Comparison of ENCODE assay signal across 9 cellular contexts in the genomic region with DNA sequence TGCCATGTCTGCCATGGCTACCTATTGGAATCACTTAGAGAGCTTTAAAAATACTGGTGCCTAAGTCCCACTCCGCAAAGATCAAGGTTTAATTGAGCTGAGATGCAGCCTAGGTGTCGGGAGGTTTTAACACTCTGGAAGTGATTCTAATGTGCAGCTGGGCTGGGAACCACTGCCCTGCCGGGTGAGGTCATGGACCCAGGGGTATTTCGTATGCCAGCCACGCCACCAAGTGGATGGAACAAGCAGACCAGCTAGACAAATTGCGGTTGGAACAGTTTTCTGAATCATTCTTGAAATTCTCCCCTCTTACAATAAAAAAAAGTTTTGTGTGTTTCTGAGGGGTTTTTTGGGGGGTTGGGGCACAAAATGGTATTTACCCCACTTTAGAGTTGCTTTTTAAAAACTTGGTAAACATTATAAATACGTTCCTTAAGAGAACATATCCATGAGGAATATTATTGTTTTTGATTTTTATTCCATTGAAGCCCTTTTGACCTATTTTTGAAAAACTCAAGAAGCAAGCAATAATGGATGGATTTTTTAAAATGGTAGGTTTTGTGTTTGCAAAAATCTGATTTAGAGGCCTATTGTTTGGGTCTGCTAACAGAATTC.
DNase-seq lines count a peak whose midpoint lies in the region; TF ChIP-seq lines count a peak whose summit lies in the region.
"Had no signal": no experiment of that assay in that cellular context is flagged by ENCODE, and none has a peak within 500 bp of the region (broad histone marks: within the 10 kb centered on the region; RNA-seq: fewer than 3 reads in every experiment).

No MANE protein-coding gene starts in this region.

- no peaks in the 10 kb centered on the region for H3K79me2 ChIP-seq in SK-N-SH (ENCODE audit: insufficient read depth)

- DNase-seq in NCI-H1436 (lab: John Stamatoyannopoulos, UW): peak; percentile 46
- DNase-seq in NCI-H1436 treated with DMSO at 0.1 percent for 48 hours (lab: John Stamatoyannopoulos, UW): no peak
- peak; percentile 80 for DNase-seq in H7
- DNase-seq in M059J (ENCODE audit: low read depth): peak; percentile 72
- DNase-seq in SK-N-SH: peak; percentile 66
- DNase-seq in astrocyte of the spinal cord (ENCODE audit: low read depth, low spot score): peak; percentile 49
- DNase-seq in iPS-NIHi11 (ENCODE audit: low spot score): peak; percentile 84
- DNase-seq in stimulated activated CD4-positive, alpha-beta T cell treated with anti-CD3 and anti-CD28 coated beads, Interleukin-2, amount 100 ng/mL, for 24 hours: peak; percentile 62 to 67

- no peaks in the 10 kb centered on the region for H3K9me3 ChIP-seq in SK-N-SH
- H3K9me3 ChIP-seq: BLaER1 had no signal

- H3K4me1 ChIP-seq in SK-N-SH (ENCODE audit: control insufficient read depth in 1 of 2, insufficient read depth in 2 of 2, low read depth in 1 of 2, low read length in 1 of 2): no peaks in the 10 kb centered on the region
- H3K4me1 ChIP-seq: BLaER1 had no signal

- no peaks in the 10 kb centered on the region for H3K36me3 ChIP-seq in H7 (replicated peaks; ENCODE audit: control insufficient read depth, insufficient read depth, low read length)
- no peaks in the 10 kb centered on the region for H3K36me3 ChIP-seq in SK-N-SH (replicated peaks in 1 of 2; ENCODE audit: control insufficient read depth in 1 of 2, insufficient read depth in 2 of 2, low read length in 1 of 2)
- H3K36me3 ChIP-seq: BLaER1 had no signal

- peak; percentile 83 for TF ChIP-seq RAD21 in SK-N-SH (IDR thresholded peaks at IDR 0.05; ENCODE audit: low read length)

- H3K9me2 ChIP-seq in SK-N-SH: no peaks in the 10 kb centered on the region

- H3K4me3 ChIP-seq in H7 (ENCODE audit: insufficient read depth, low read depth, low read length) (no peak overlapping the region), SK-N-SH (ENCODE audit: low read depth in 2 of 2, low read length in 1 of 2) (no peak overlapping the region; a peak in 1 of 4 replicates), astrocyte of the spinal cord (ENCODE audit: low read depth, low read length) (no peak overlapping the region)
- H3K4me3 ChIP-seq: BLaER1 had no signal

- TF ChIP-seq CTCF in SK-N-SH (IDR thresholded peaks at IDR 0.05) (peak; percentile 64), astrocyte of the spinal cord (IDR thresholded peaks at IDR 0.05; ENCODE audit: low read depth, low read length) (peak; percentile 58)

- H4K20me1 ChIP-seq in SK-N-SH (ENCODE audit: insufficient read depth): no peaks in the 10 kb centered on the region
- H4K20me1 ChIP-seq: BLaER1 had no signal

- H3K27ac ChIP-seq in SK-N-SH (ENCODE audit: low read depth in 2 of 2, low read length in 1 of 2): no peak overlapping the region
- H3K27ac ChIP-seq: BLaER1 had no signal

- no peak overlapping the region for H3K4me2 ChIP-seq in SK-N-SH
- H3K4me2 ChIP-seq: BLaER1 had no signal

- in situ Hi-C loops in astrocyte of the spinal cord (cut with HindIII; ENCODE audit: low sequenced_read_pairs): no loop called here

- H3K9ac ChIP-seq in SK-N-SH: no peak overlapping the region
- H3K9ac ChIP-seq: BLaER1 had no signal

- no peaks in the 10 kb centered on the region for H3F3A ChIP-seq in SK-N-SH (replicated peaks; ENCODE audit: insufficient read depth)

- under 1% methylated on average over 7 of the region's 7 CpGs for WGBS in SK-N-SH (ENCODE audit: low lambda C conversion rate)

- POLR2A ChIA-PET in SK-N-SH (lab: Yijun Ruan, JAX): no interaction called here

- no peak overlapping the region; the same call in 1 of the 2 replicates for H2AFZ ChIP-seq in SK-N-SH (ENCODE audit: low read depth)

- CTCF ChIA-PET in SK-N-SH (lab: Yijun Ruan, JAX): interaction anchor here (0.7 to 4.3 kb wide), 16 partner anchors 10 to 713 kb away, joined by 3 to 28 read pairs (median 4); partner anchors contain the start of gene POLQ

- no peak for TF ChIP-seq EP300 in SK-N-SH (IDR thresholded peaks at IDR 0.05; ENCODE audit: borderline replicate concordance in 1 of 2, low read depth in 1 of 2, low read length in 1 of 2)

- H3K27me3 ChIP-seq in H7 (ENCODE audit: control insufficient read depth, insufficient read depth, low read length) (no peaks in the 10 kb centered on the region), SK-N-SH (ENCODE audit: insufficient read depth) (peaks cover 27% of the 10 kb centered on the region; the same call in 1 of the 2 replicates)
- H3K27me3 ChIP-seq: BLaER1 had no signal

TF ChIP-seq in SK-N-SH, 30 proteins besides CTCF, POLR2A, EP300 and RAD21:
- peak; percentile 79 for TF ChIP-seq SMC3 (IDR thresholded peaks at IDR 0.05; ENCODE audit: low read depth, low read length)
- TF ChIP-seq, protein P1, sequence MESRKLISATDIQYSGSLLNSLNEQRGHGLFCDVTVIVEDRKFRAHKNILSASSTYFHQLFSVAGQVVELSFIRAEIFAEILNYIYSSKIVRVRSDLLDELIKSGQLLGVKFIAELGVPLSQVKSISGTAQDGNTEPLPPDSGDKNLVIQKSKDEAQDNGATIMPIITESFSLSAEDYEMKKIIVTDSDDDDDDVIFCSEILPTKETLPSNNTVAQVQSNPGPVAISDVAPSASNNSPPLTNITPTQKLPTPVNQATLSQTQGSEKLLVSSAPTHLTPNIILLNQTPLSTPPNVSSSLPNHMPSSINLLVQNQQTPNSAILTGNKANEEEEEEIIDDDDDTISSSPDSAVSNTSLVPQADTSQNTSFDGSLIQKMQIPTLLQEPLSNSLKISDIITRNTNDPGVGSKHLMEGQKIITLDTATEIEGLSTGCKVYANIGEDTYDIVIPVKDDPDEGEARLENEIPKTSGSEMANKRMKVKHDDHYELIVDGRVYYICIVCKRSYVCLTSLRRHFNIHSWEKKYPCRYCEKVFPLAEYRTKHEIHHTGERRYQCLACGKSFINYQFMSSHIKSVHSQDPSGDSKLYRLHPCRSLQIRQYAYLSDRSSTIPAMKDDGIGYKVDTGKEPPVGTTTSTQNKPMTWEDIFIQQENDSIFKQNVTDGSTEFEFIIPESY (IDR thresholded peaks at IDR 0.05; ENCODE audit: borderline replicate concordance, low read depth): no peak
- TF ChIP-seq, protein P2, sequence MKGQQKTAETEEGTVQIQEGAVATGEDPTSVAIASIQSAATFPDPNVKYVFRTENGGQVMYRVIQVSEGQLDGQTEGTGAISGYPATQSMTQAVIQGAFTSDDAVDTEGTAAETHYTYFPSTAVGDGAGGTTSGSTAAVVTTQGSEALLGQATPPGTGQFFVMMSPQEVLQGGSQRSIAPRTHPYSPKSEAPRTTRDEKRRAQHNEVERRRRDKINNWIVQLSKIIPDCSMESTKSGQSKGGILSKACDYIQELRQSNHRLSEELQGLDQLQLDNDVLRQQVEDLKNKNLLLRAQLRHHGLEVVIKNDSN (IDR thresholded peaks at IDR 0.05; ENCODE audit: borderline replicate concordance, low read depth): no peak
- TF ChIP-seq NFIC (IDR thresholded peaks at IDR 0.05; ENCODE audit: borderline replicate concordance): no peak
- TF ChIP-seq NRF1 (IDR thresholded peaks at IDR 0.05; ENCODE audit: low read depth, low read length): no peak
